8 cellular contexts compared by ENCODE assay signal in genomic region chr18:24014062-24014985, GRCh38. TPM values are rescaled to one million over a fixed set of nuclear protein-coding genes. Genes with fewer than 3 reads are reported as not detected.
DNase-seq lines count a peak whose midpoint lies in the region; ATAC-seq and TF ChIP-seq lines count a peak whose summit lies in the region.

Gene TTC39C, plus strand, starts transcription at chr18:24014754. Its CDS starts 118 bp downstream, at chr18:24014872.

- no peak for TF ChIP-seq CTCF in CD8-positive, alpha-beta T cell (IDR thresholded peaks at IDR 0.05)
- no peak for TF ChIP-seq CTCF in transverse colon (IDR thresholded peaks at IDR 0.05)

- POLR2A ChIA-PET in CD8-positive, alpha-beta T cell (lab: Charles Lee): interaction anchor here (0.9 to 3.2 kb wide), 2 partner anchors 17 to 20 kb away, joined by 5 to 18 read pairs; no protein-coding TSS in a partner anchor

- H3K27me3 ChIP-seq in CD8-positive, alpha-beta T cell (ENCODE audit: insufficient read depth, low read length): no peaks in the 10 kb centered on the region
- H3K27me3 ChIP-seq in trophoblast cell (ENCODE audit: insufficient read depth, low read length): no peaks in the 10 kb centered on the region
- H3K27me3 ChIP-seq in transverse colon: no peaks in the 10 kb centered on the region

- no peaks in the 10 kb centered on the region for H3K9me3 ChIP-seq in CD8-positive, alpha-beta T cell (ENCODE audit: low read length)
- H3K9me3 ChIP-seq in trophoblast cell (ENCODE audit: insufficient read depth, low read depth, low read length) (no peaks in the 10 kb centered on the region), transverse colon (no peaks in the 10 kb centered on the region)

- H3K4me3 Mint-ChIP-seq in CD8-positive, alpha-beta T cell: peak within 1 kb of the TSS; percentile 92
- peak within 1 kb of the TSS; percentile 82 to 98 (median 93) for H3K4me3 Mint-ChIP-seq in IgD-negative memory B cell
- peak within 1 kb of the TSS; percentile 99 for H3K4me3 Mint-ChIP-seq in activated naive CD4-positive, alpha-beta T cell treated with anti-CD3 and anti-CD28 coated beads, Interleukin-2, amount 50 U/mL, for 24 hours

- peak within 1 kb of the TSS; percentile 72 for H3K4me3 ChIP-seq in CD8-positive, alpha-beta T cell (ENCODE audit: low read depth, low read length)
- H3K4me3 ChIP-seq in trophoblast cell (ENCODE audit: low read depth, low read length) (peak within 1 kb of the TSS; percentile 85), transverse colon (peak within 1 kb of the TSS; percentile 57 to 88 (median 75))

- H3K23ac ChIP-seq in trophoblast cell (ENCODE audit: low read length): no peak within 1 kb of the TSS

- H4K12ac ChIP-seq in trophoblast cell (ENCODE audit: low read depth, low read length): peak within 1 kb of the TSS; percentile 64

- ATAC-seq in CD8-positive, alpha-beta T cell: peak; percentile 68
- ATAC-seq in GM21360 (IDR thresholded peaks at IDR 0.05; ENCODE audit: unreplicated experiment) (peak; percentile 45), SK-N-SH treated with all-trans-retinoic acid at 6 μM for 48 hours (peak; percentile 79), Right ventricle myocardium superior (ENCODE audit: poor library complexity) (peak; percentile 88)

- H4K8ac ChIP-seq in trophoblast cell (ENCODE audit: low read depth, low read length): peak within 1 kb of the TSS; percentile 57

- peak within 1 kb of the TSS; percentile 70 for H3K4ac ChIP-seq in trophoblast cell (ENCODE audit: low read depth, low read length)

- H2BK5ac ChIP-seq in trophoblast cell (ENCODE audit: low read depth, low read length, poor library complexity): peak within 1 kb of the TSS; percentile 61

- peaks cover 78% of the 10 kb centered on the region for H3K4me1 Mint-ChIP-seq in CD8-positive, alpha-beta T cell (ENCODE audit: low read depth)
- peaks cover 55 to 71% (median 57%) of the 10 kb centered on the region in 3 donors for H3K4me1 Mint-ChIP-seq in IgD-negative memory B cell
- H3K4me1 Mint-ChIP-seq in activated naive CD4-positive, alpha-beta T cell treated with anti-CD3 and anti-CD28 coated beads, Interleukin-2, amount 50 U/mL, for 24 hours: peaks cover 78% of the 10 kb centered on the region

- CTCF ChIA-PET in CD8-positive, alpha-beta T cell (lab: Charles Lee): interaction anchor here (1.0 to 2.0 kb wide), 5 partner anchors 31 to 96 kb away, joined by 3 to 8 read pairs (median 4); no protein-coding TSS in a partner anchor

- H3K27ac Mint-ChIP-seq in CD8-positive, alpha-beta T cell: peak within 1 kb of the TSS; percentile 90
- H3K27ac Mint-ChIP-seq in IgD-negative memory B cell: peak within 1 kb of the TSS; percentile 88 to 97 (median 91)
- peak within 1 kb of the TSS; percentile 96 for H3K27ac Mint-ChIP-seq in activated naive CD4-positive, alpha-beta T cell treated with anti-CD3 and anti-CD28 coated beads, Interleukin-2, amount 50 U/mL, for 24 hours

- peak; percentile 40 for TF ChIP-seq POLR2A in transverse colon (IDR thresholded peaks at IDR 0.05)

- H3K4me1 ChIP-seq in CD8-positive, alpha-beta T cell (ENCODE audit: insufficient read depth, low read length): peaks cover 78% of the 10 kb centered on the region
- H3K4me1 ChIP-seq in trophoblast cell (ENCODE audit: control insufficient read depth in 1 of 2, insufficient read depth in 2 of 2, low read length in 2 of 2) (peaks cover 3 to 5% of the 10 kb centered on the region in 2 experiments), transverse colon (peaks cover 3 to 18% (median 5%) of the 10 kb centered on the region in 4 donors)

- H2BK120ac ChIP-seq in trophoblast cell (ENCODE audit: insufficient read depth, low read length, poor library complexity): peak within 1 kb of the TSS; percentile 72

- DNase-seq in CD8-positive, alpha-beta T cell: peak; percentile 55 to 88 (median 83)
- DNase-seq in Right ventricle myocardium superior (peak; percentile 84), trophoblast cell (peak; percentile 49 to 66), transverse colon (peak; percentile 69)

- intact Hi-C loops in CD8-positive, alpha-beta T cell (cut with DNase I, micrococcal nuclease): loop anchor here (1.0 to 10.0 kb wide), 7 partner anchors 50 to 512 kb away; partner anchors contain the start of genes RMC1 (in 2 of the 2) and NPC1 (in 1 of the 2)
- intact Hi-C loops in Right ventricle myocardium superior (cut with DNase I): no loop called here
- intact Hi-C loops in transverse colon (cut with DNase I; ENCODE audit: low total_unique reads): no loop called here

- H3K36me3 ChIP-seq in CD8-positive, alpha-beta T cell (ENCODE audit: insufficient read depth, low read length): no peaks in the 10 kb centered on the region
- H3K36me3 ChIP-seq in trophoblast cell (ENCODE audit: control insufficient read depth in 1 of 2, insufficient read depth in 2 of 2, low read length in 2 of 2): no peaks in the 10 kb centered on the region
- no peaks in the 10 kb centered on the region for H3K36me3 ChIP-seq in transverse colon

- H3K27me3 Mint-ChIP-seq in CD8-positive, alpha-beta T cell (ENCODE audit: low read depth): no peaks in the 10 kb centered on the region
- H3K27me3 Mint-ChIP-seq in IgD-negative memory B cell: peaks cover 6% of the 10 kb centered on the region
- no peaks in the 10 kb centered on the region for H3K27me3 Mint-ChIP-seq in activated naive CD4-positive, alpha-beta T cell treated with anti-CD3 and anti-CD28 coated beads, Interleukin-2, amount 50 U/mL, for 24 hours

- H2BK12ac ChIP-seq in trophoblast cell (ENCODE audit: low read length): peak within 1 kb of the TSS; percentile 30

- in situ Hi-C loops in transverse colon (cut with MboI; ENCODE audit: low pct_ligation_motif_present in 1 of 4, low pct_unique_long_range_greater_than_20kb in 1 of 4, low sequenced_read_pairs in 3 of 4): no loop called here

- H2AK5ac ChIP-seq in trophoblast cell (ENCODE audit: low read length): no peak within 1 kb of the TSS

- peak within 1 kb of the TSS; percentile 81 for H3K9ac ChIP-seq in trophoblast cell (ENCODE audit: low read length)

- H2AFZ ChIP-seq in trophoblast cell (ENCODE audit: insufficient read depth, low read length, poor library complexity): peak within 1 kb of the TSS; percentile 80

- H3K18ac ChIP-seq in trophoblast cell (ENCODE audit: low read length): peak within 1 kb of the TSS; percentile 87

- H3K79me2 ChIP-seq in trophoblast cell (ENCODE audit: control insufficient read depth, insufficient read depth, low read length, poor library complexity): peaks cover 8% of the 10 kb centered on the region

- H3K79me1 ChIP-seq in trophoblast cell (ENCODE audit: low read length): peaks cover 12% of the 10 kb centered on the region

- H3K9me3 Mint-ChIP-seq in CD8-positive, alpha-beta T cell: no peaks in the 10 kb centered on the region
- H3K9me3 Mint-ChIP-seq in IgD-negative memory B cell: peaks cover 0 to 1% (median 0%) of the 10 kb centered on the region in 3 donors
- H3K9me3 Mint-ChIP-seq in activated naive CD4-positive, alpha-beta T cell treated with anti-CD3 and anti-CD28 coated beads, Interleukin-2, amount 50 U/mL, for 24 hours: no peaks in the 10 kb centered on the region

- WGBS in trophoblast cell (ENCODE audit: extremely low coverage, insufficient coverage, insufficient read length): no CpG with 5 or more reads among the region's 118 CpGs
- WGBS in transverse colon (ENCODE audit: low coverage in 1 of 2), 2 donors: 1% methylated on average over 64 of the region's 118 CpGs; no CpG with 5 or more reads in 1 of the 2 donors

- H3K36me3 Mint-ChIP-seq in CD8-positive, alpha-beta T cell: peaks cover 23% of the 10 kb centered on the region
- H3K36me3 Mint-ChIP-seq in IgD-negative memory B cell: no peaks in the 10 kb centered on the region
- H3K36me3 Mint-ChIP-seq in activated naive CD4-positive, alpha-beta T cell treated with anti-CD3 and anti-CD28 coated beads, Interleukin-2, amount 50 U/mL, for 24 hours: peaks cover 1% of the 10 kb centered on the region

- H3K27ac ChIP-seq in CD8-positive, alpha-beta T cell (ENCODE audit: low read depth, low read length): peak within 1 kb of the TSS; percentile 58
- H3K27ac ChIP-seq in trophoblast cell (ENCODE audit: low read depth, low read length): peak within 1 kb of the TSS; percentile 42
- H3K27ac ChIP-seq in transverse colon: peak within 1 kb of the TSS; percentile 81 to 87 (median 83)

- H3K14ac ChIP-seq in trophoblast cell (ENCODE audit: low read length): peak within 1 kb of the TSS; percentile 94

- peak within 1 kb of the TSS; percentile 97 for H3K4me2 ChIP-seq in trophoblast cell (ENCODE audit: low read length)

- peak within 1 kb of the TSS; percentile 91 for H4K91ac ChIP-seq in trophoblast cell (ENCODE audit: low read depth, low read length)

- no peak for TF ChIP-seq EP300 in transverse colon (IDR thresholded peaks at IDR 0.05; ENCODE audit: low read depth)

TF ChIP-seq in SK-N-SH treated with all-trans-retinoic acid at 6 μM for 48 hours, 23 proteins besides CTCF, POLR2A, EP300 and RAD21 (continues in another document):
- TF ChIP-seq ZNF565 (CRISPR knock-in tag; conservative IDR thresholded peaks at IDR 0.05; ENCODE audit: low read depth) (no peak), TSHZ2 (CRISPR knock-in tag; IDR thresholded peaks at IDR 0.05) (no peak), SNAI2 (CRISPR knock-in tag; IDR thresholded peaks at IDR 0.05) (no peak), ESRRG (CRISPR knock-in tag; IDR thresholded peaks at IDR 0.05) (no peak), TCF4 (CRISPR knock-in tag; IDR thresholded peaks at IDR 0.05; ENCODE audit: borderline replicate concordance) (no peak)

RNA-seq across cellular contexts. Expression of gene TTC39C, which starts in this region (rescaled TPM):
- total RNA-seq in CD8-positive, alpha-beta T cell: 10 to 100 TPM; 84.7 to 85.7 TPM
- 21.9 TPM for polyA plus RNA-seq in IgD-negative memory B cell
- 3.3 TPM for total RNA-seq in Right ventricle myocardium superior
- polyA plus RNA-seq in trophoblast cell (2013): 8.6 and 8.8 TPM in 2 replicates
- 10 to 100 TPM in 1 of 4 donors, 1 to 10 TPM in 3; 4.8 to 18.4 (median 7.4) TPM for total RNA-seq in transverse colon

Comparison
In these comparisons a context has a peak if more than half of its experiments do, and no peak if none do; other contexts are left out.
1. Peak in every context shown above with its lines: DNase-seq, ATAC-seq, H3K4me3 ChIP-seq and H3K27ac ChIP-seq.
2. RNA of gene TTC39C (total RNA-seq): 84.7 to 85.7 TPM in CD8-positive, alpha-beta T cell; 4.8 to 18.4 TPM in transverse colon and 3.3 TPM in Right ventricle myocardium superior (single experiment); every median in the first group is over 4 times any median in the second.
3. intact Hi-C loops: an anchor here in CD8-positive, alpha-beta T cell (1.0 to 10.0 kb wide); none called in Right ventricle myocardium superior and transverse colon.